ENCODE assay signal across 8 cellular contexts in the genomic region with DNA sequence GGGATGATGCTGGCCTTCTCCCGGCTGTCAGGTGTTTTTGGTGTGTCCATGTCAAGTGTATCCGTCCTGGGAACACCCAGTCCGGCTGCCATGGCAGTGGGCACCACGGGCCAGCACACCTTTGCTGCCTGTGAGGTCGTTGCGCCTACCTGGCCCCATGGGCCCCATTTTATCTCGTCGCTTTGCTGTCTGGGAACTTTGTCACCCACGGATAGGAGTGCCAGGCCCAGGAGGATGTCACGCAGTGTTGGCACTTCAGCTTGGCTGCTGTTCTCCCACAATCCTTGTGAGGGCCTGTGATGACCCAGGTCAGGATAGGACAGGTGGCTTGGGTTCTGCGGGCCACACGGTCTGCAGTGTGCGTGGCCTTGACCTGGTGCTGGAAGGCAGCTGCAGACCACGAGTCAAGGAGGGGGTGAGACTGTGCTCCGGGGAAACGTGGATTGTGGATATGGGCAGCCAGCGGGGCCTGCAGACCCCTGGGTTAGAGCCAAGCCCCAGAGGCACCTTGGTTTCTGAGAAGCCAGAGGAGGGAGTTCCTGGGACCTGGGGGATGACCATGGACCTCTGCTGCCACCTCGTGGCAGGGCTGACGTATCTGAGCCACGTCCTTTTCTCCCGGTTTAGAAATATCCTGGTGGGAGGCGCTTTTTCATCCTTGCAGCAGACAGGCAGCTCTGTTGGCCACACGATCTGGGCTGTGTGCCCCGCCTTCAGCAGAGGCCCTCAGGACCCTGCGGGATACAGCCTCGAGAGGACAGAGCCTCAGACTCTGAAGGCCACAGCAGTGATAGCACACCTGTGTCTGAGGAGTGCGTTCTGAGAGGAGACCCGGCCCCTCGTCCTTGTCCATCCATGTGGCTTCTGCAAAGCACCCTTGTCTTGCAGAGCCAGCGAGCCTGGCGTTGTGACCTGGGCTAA.
A peak's percentile ranks its signal among the peaks of the same experiment; 100 is the strongest.
DNase-seq lines count a peak whose midpoint lies in the region; ATAC-seq and TF ChIP-seq lines count a peak whose summit lies in the region.

No MANE protein-coding gene starts in this region.

- H3K27me3 ChIP-seq in SJCRH30 (peaks cover 4% of the 10 kb centered on the region), osteoblast (ENCODE audit: insufficient read depth, low read length) (peaks cover 14% of the 10 kb centered on the region), thoracic aorta (replicated peaks; ENCODE audit: insufficient read depth) (no peaks in the 10 kb centered on the region)

- H3K9me3 ChIP-seq in SJCRH30 (replicated peaks) (no peaks in the 10 kb centered on the region), osteoblast (ENCODE audit: low read depth, low read length) (no peaks in the 10 kb centered on the region), thoracic aorta (no peaks in the 10 kb centered on the region)

- H3K27ac ChIP-seq in SJCRH30 (no peak overlapping the region), osteoblast (ENCODE audit: low read depth, low read length) (peak overlapping the region; percentile 84), thoracic aorta (no peak overlapping the region)

- no peaks in the 10 kb centered on the region for H4K20me1 ChIP-seq in osteoblast (ENCODE audit: insufficient read depth, low read length)

- no peaks in the 10 kb centered on the region for H3K36me3 ChIP-seq in SJCRH30
- no peaks in the 10 kb centered on the region for H3K36me3 ChIP-seq in osteoblast (ENCODE audit: insufficient read depth, low read length)
- no peaks in the 10 kb centered on the region for H3K36me3 ChIP-seq in thoracic aorta

- no peak overlapping the region for H3K4me3 ChIP-seq in SJCRH30
- no peak overlapping the region for H3K4me3 ChIP-seq in osteoblast (ENCODE audit: insufficient read depth, low read length)
- H3K4me3 ChIP-seq in thoracic aorta: no peak overlapping the region

- H2AFZ ChIP-seq in osteoblast (ENCODE audit: low read length): no peak overlapping the region

- peak; percentile 59 for ATAC-seq in thoracic aorta (ENCODE audit: insufficient number of reproducible peaks, low FRiP score, low read depth)
- ATAC-seq in HG02840 (IDR thresholded peaks at IDR 0.05; ENCODE audit: low FRiP score, unreplicated experiment): no peak

- peak; percentile 95 for DNase-seq in Daoy (ENCODE audit: low read depth)
- peak; percentile 77 for DNase-seq in MV-4-11 (lab: John Stamatoyannopoulos, UW)
- peak; percentile 80 to 93 for DNase-seq in SJCRH30
- peak; percentile 57 for DNase-seq in activated effector memory CD4-positive, alpha-beta T cell treated with Interleukin-2 at 50 U/mL for 16 hours
- peak; percentile 59 for DNase-seq in foreskin melanocyte
- DNase-seq in osteoblast (ENCODE audit: insufficient read length, low spot score, missing footprints): peak; percentile 99
- DNase-seq in thoracic aorta (ENCODE audit: low spot score): no peak

- TF ChIP-seq CTCF in osteoblast (IDR thresholded peaks at IDR 0.05; ENCODE audit: extremely low read depth, low read depth, low read length): peak; percentile 83
- TF ChIP-seq CTCF in thoracic aorta (IDR thresholded peaks at IDR 0.05): peak; percentile 81

- no peak overlapping the region for H3K4me2 ChIP-seq in osteoblast (ENCODE audit: insufficient read depth, low read length)

- peaks cover 3% of the 10 kb centered on the region; the same call in 1 of the 2 replicates for H3K4me1 ChIP-seq in SJCRH30
- H3K4me1 ChIP-seq in osteoblast (ENCODE audit: insufficient read depth, low read length): peaks cover 21% of the 10 kb centered on the region
- peaks cover 0 to 3% of the 10 kb centered on the region in 2 donors for H3K4me1 ChIP-seq in thoracic aorta (ENCODE audit: control insufficient read depth in 1 of 2, low read depth in 2 of 2)

- H3K79me2 ChIP-seq in osteoblast (ENCODE audit: insufficient read depth, low read length): no peaks in the 10 kb centered on the region
